In genomic region chr3:1164101-1164500, GRCh38 we compare ENCODE assay signal across 24 cellular contexts.
"Had no signal": no experiment of that assay in that cellular context is flagged by ENCODE, and none has a peak within 500 bp of the region (broad histone marks: within the 10 kb centered on the region; RNA-seq: fewer than 3 reads in every experiment).

No MANE protein-coding gene starts in this region.

- DNase-seq: cortex of kidney; effector CD8-positive, alpha-beta T cell; effector memory CD8-positive, alpha-beta T cell; endodermal cell; erythroblast; esophagus squamous epithelium; foreskin fibroblast; foreskin melanocyte; gastrocnemius medialis; glutamatergic neuron; head of caudate nucleus; heart right ventricle; hippocampal formation; left cardiac atrium; left lung; left ventricle myocardium superior; lower lobe of right lung; mesenchymal stem cell; mucosa of descending colon; naive B cell; naive thymus-derived CD8-positive, alpha-beta T cell had no signal

- H3K36me3 Mint-ChIP-seq: naive B cell had no signal

- ATAC-seq: effector memory CD8-positive, alpha-beta T cell; esophagus mucosa; gastrocnemius medialis; heart right ventricle; left cardiac atrium; left lung; left ventricle myocardium superior; lower lobe of right lung; mucosa of descending colon; naive thymus-derived CD8-positive, alpha-beta T cell had no signal

- H3K27me3 Mint-ChIP-seq: dendritic cell treated with granulocyte-macrophage colony-stimulating factor and Interleukin-4, amounts not matched to agents 40 ng/mL and 50 ng/mL, for 4 days; effector memory CD8-positive, alpha-beta T cell; naive B cell had no signal

- H3K4me1 Mint-ChIP-seq: endodermal cell; mesothelial cell of epicardium; naive B cell; naive thymus-derived CD8-positive, alpha-beta T cell had no signal

- H3K4me3 Mint-ChIP-seq: dendritic cell treated with granulocyte-macrophage colony-stimulating factor and Interleukin-4, amounts not matched to agents 40 ng/mL and 50 ng/mL, for 4 days; effector memory CD8-positive, alpha-beta T cell; endodermal cell; mesothelial cell of epicardium; naive B cell; naive thymus-derived CD8-positive, alpha-beta T cell had no signal

- H3K9me3 Mint-ChIP-seq: endodermal cell had no signal
